ENCODE assay signal across 1 cellular context in the genomic region with DNA sequence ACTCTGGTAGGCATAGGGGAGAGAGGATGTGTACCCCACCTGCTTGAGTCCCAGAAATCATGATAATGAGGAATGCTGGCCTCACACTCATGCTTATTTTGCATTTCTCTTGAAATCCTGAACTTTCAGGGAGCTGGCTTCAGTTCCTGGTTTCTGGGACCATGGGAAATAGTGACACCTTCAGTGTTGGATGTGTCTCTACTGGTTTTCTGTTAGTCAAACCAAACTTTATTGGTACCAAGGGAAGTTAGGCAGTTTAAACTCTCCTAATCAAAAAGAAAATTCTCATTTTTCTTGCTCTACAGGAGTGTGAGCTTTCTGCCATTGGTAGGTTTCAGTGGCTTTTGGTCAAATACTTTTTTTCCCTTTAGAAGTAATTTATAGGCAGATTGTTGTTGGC.
TF ChIP-seq lines count a peak whose summit lies in the region.

No MANE protein-coding gene starts in this region.

TF ChIP-seq in SK-N-SH treated with all-trans-retinoic acid at 6 μM for 48 hours, 23 proteins besides CTCF, POLR2A, EP300 and RAD21 (continued from another document):
- TF ChIP-seq, protein P1, sequence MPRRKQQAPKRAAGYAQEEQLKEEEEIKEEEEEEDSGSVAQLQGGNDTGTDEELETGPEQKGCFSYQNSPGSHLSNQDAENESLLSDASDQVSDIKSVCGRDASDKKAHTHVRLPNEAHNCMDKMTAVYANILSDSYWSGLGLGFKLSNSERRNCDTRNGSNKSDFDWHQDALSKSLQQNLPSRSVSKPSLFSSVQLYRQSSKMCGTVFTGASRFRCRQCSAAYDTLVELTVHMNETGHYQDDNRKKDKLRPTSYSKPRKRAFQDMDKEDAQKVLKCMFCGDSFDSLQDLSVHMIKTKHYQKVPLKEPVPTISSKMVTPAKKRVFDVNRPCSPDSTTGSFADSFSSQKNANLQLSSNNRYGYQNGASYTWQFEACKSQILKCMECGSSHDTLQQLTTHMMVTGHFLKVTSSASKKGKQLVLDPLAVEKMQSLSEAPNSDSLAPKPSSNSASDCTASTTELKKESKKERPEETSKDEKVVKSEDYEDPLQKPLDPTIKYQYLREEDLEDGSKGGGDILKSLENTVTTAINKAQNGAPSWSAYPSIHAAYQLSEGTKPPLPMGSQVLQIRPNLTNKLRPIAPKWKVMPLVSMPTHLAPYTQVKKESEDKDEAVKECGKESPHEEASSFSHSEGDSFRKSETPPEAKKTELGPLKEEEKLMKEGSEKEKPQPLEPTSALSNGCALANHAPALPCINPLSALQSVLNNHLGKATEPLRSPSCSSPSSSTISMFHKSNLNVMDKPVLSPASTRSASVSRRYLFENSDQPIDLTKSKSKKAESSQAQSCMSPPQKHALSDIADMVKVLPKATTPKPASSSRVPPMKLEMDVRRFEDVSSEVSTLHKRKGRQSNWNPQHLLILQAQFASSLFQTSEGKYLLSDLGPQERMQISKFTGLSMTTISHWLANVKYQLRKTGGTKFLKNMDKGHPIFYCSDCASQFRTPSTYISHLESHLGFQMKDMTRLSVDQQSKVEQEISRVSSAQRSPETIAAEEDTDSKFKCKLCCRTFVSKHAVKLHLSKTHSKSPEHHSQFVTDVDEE (CRISPR knock-in tag; IDR thresholded peaks at IDR 0.05) = no peak
- TF ChIP-seq OSR1 (CRISPR knock-in tag; IDR thresholded peaks at IDR 0.05) (no peak), ZC3H10 (CRISPR knock-in tag; IDR thresholded peaks at IDR 0.05) (no peak), TCF4 (CRISPR knock-in tag; IDR thresholded peaks at IDR 0.05; ENCODE audit: borderline replicate concordance) (no peak), BACH2 (CRISPR knock-in tag; IDR thresholded peaks at IDR 0.05; ENCODE audit: borderline replicate concordance) (no peak), ESRRG (CRISPR knock-in tag; IDR thresholded peaks at IDR 0.05) (no peak), ZNF8 (CRISPR knock-in tag; IDR thresholded peaks at IDR 0.05) (no peak), ARNTL (CRISPR knock-in tag; IDR thresholded peaks at IDR 0.05; ENCODE audit: borderline replicate concordance, low read depth) (no peak)
- TF ChIP-seq, protein P2, sequence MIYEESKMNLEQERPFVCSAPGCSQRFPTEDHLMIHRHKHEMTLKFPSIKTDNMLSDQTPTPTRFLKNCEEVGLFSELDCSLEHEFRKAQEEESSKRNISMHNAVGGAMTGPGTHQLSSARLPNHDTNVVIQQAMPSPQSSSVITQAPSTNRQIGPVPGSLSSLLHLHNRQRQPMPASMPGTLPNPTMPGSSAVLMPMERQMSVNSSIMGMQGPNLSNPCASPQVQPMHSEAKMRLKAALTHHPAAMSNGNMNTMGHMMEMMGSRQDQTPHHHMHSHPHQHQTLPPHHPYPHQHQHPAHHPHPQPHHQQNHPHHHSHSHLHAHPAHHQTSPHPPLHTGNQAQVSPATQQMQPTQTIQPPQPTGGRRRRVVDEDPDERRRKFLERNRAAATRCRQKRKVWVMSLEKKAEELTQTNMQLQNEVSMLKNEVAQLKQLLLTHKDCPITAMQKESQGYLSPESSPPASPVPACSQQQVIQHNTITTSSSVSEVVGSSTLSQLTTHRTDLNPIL (CRISPR knock-in tag; IDR thresholded peaks at IDR 0.05; ENCODE audit: low read depth) = no peak
